Comparison of ENCODE assay signal across 8 cellular contexts in genomic region chr13:52195052-52195837, GRCh38. TPM values are rescaled to one million over a fixed set of nuclear protein-coding genes. Genes with fewer than 3 reads are reported as not detected.
DNase-seq lines count a peak whose midpoint lies in the region; ATAC-seq lines count a peak whose summit lies in the region.

No MANE protein-coding gene starts in this region.

- H3K4me1 Mint-ChIP-seq in naive thymus-derived CD4-positive, alpha-beta T cell, result peaks cover 15 to 35% (median 30%) of the 10 kb centered on the region in 7 donors
- peaks cover 11 to 19% of the 10 kb centered on the region in 2 donors for H3K4me1 Mint-ChIP-seq in stimulated activated naive B cell treated with anti-CD40 and anti-IgM and Interleukin-4, amounts not matched to agents 10 μg/mL and 1 μg/mL and 100 μg/mL, for 72 hours

- H3K27me3 Mint-ChIP-seq in naive thymus-derived CD4-positive, alpha-beta T cell, result peaks cover 0 to 3% (median 0%) of the 10 kb centered on the region in 5 donors
- H3K27me3 Mint-ChIP-seq in stimulated activated naive B cell treated with anti-CD40 and anti-IgM and Interleukin-4, amounts not matched to agents 10 μg/mL and 1 μg/mL and 100 μg/mL, for 72 hours, result no peaks in the 10 kb centered on the region

- POLR2A ChIA-PET in naive thymus-derived CD4-positive, alpha-beta T cell (lab: Charles Lee), result interaction anchor here (0.7 to 3.1 kb wide), 11 partner anchors 35 to 742 kb away, joined by 3 to 15 read pairs (median 4); partner anchors contain the start of genes ALG11, INTS6, NEK3 and SUGT1

- no peaks in the 10 kb centered on the region for H3K36me3 ChIP-seq in MG63
- H3K36me3 ChIP-seq in naive thymus-derived CD4-positive, alpha-beta T cell (ENCODE audit: control insufficient read depth in 2 of 3, insufficient read depth in 3 of 3, low read length in 3 of 3), result peaks cover 0 to 7% (median 0%) of the 10 kb centered on the region in 3 experiments

- peak overlapping the region; percentile 90 to 98 (median 95) for H3K27ac Mint-ChIP-seq in naive thymus-derived CD4-positive, alpha-beta T cell
- peak overlapping the region; percentile 89 for H3K27ac Mint-ChIP-seq in stimulated activated naive B cell treated with anti-CD40 and anti-IgM and Interleukin-4, amounts not matched to agents 10 μg/mL and 1 μg/mL and 100 μg/mL, for 72 hours

- ATAC-seq in GM21576 (IDR thresholded peaks at IDR 0.05; ENCODE audit: unreplicated experiment) (peak; percentile 44), esophagus mucosa (peak; percentile 82)
- ATAC-seq in naive thymus-derived CD4-positive, alpha-beta T cell, result peak; percentile 71
- ATAC-seq in stimulated activated naive B cell treated with anti-CD40 and anti-IgM and Interleukin-4, amounts not matched to agents 10 μg/mL and 1 μg/mL and 100 μg/mL, for 72 hours (replicated peaks), result peak; percentile 69 to 77

- peak; percentile 89 for DNase-seq in DMS53 (lab: John Stamatoyannopoulos, UW)
- no peak for DNase-seq in MG63
- peak; percentile 72 for DNase-seq in activated T-cell treated with anti-CD3 and anti-CD28 coated beads, Interleukin-2, amount 50 U/mL, for 1 hour
- DNase-seq in naive thymus-derived CD4-positive, alpha-beta T cell, result peak; percentile 29 to 54 (median 42)
- DNase-seq in stimulated activated naive B cell treated with anti-CD40 and anti-IgM and Interleukin-4, amounts not matched to agents 10 μg/mL and 1 μg/mL and 100 μg/mL, for 72 hours, result peak; percentile 63
- DNase-seq in NCI-H1436 treated with DMSO at 0.1 percent for 48 hours (lab: John Stamatoyannopoulos, UW), result no peak

- intact Hi-C loops in naive thymus-derived CD4-positive, alpha-beta T cell (cut with micrococcal nuclease), result loop anchor here (1.0 to 10.0 kb wide), 8 partner anchors 42 to 1300 kb away; partner anchors contain the start of genes INTS6 (in 1 of the 2), NEK5 (in 1 of the 2) and SUGT1 (in 1 of the 2)

- H3K9me3 ChIP-seq in MG63, result no peaks in the 10 kb centered on the region
- H3K9me3 ChIP-seq in naive thymus-derived CD4-positive, alpha-beta T cell (ENCODE audit: control insufficient read depth in 2 of 3, low read length in 3 of 3), result no peaks in the 10 kb centered on the region

- CTCF ChIA-PET in naive thymus-derived CD4-positive, alpha-beta T cell (lab: Charles Lee), result interaction anchor here (1.2 kb wide), 1 partner anchor 66 kb away, joined by 3 read pairs; the partner anchor contains the start of gene NEK5

- no peaks in the 10 kb centered on the region for H3K27me3 ChIP-seq in MG63
- H3K27me3 ChIP-seq in naive thymus-derived CD4-positive, alpha-beta T cell (ENCODE audit: control insufficient read depth in 2 of 2, insufficient read depth in 2 of 2, low read length in 2 of 2), result no peaks in the 10 kb centered on the region

- no peaks in the 10 kb centered on the region for H3K4me1 ChIP-seq in naive thymus-derived CD4-positive, alpha-beta T cell (ENCODE audit: control insufficient read depth in 2 of 2, insufficient read depth in 2 of 2, low read length in 2 of 2)

- peak overlapping the region; percentile 85 for H3K4me3 ChIP-seq in MG63
- H3K4me3 ChIP-seq in naive thymus-derived CD4-positive, alpha-beta T cell (ENCODE audit: low read length), result peak overlapping the region; percentile 67

- H3K36me3 Mint-ChIP-seq in naive thymus-derived CD4-positive, alpha-beta T cell, result peaks cover 0 to 2% (median 0%) of the 10 kb centered on the region in 5 donors
- no peaks in the 10 kb centered on the region for H3K36me3 Mint-ChIP-seq in stimulated activated naive B cell treated with anti-CD40 and anti-IgM and Interleukin-4, amounts not matched to agents 10 μg/mL and 1 μg/mL and 100 μg/mL, for 72 hours

- peak overlapping the region; percentile 78 for H3K27ac ChIP-seq in naive thymus-derived CD4-positive, alpha-beta T cell (ENCODE audit: low read depth, low read length)

- peaks cover 0 to 1% (median 0%) of the 10 kb centered on the region in 11 donors for H3K9me3 Mint-ChIP-seq in naive thymus-derived CD4-positive, alpha-beta T cell
- H3K9me3 Mint-ChIP-seq in stimulated activated naive B cell treated with anti-CD40 and anti-IgM and Interleukin-4, amounts not matched to agents 10 μg/mL and 1 μg/mL and 100 μg/mL, for 72 hours, result peaks cover 0 to 2% of the 10 kb centered on the region in 2 donors

- peak overlapping the region; percentile 88 to 99 (median 98) for H3K4me3 Mint-ChIP-seq in naive thymus-derived CD4-positive, alpha-beta T cell
- H3K4me3 Mint-ChIP-seq in stimulated activated naive B cell treated with anti-CD40 and anti-IgM and Interleukin-4, amounts not matched to agents 10 μg/mL and 1 μg/mL and 100 μg/mL, for 72 hours, result peak overlapping the region; percentile 89 to 95

RNA-seq across cellular contexts. Expression of gene NEK3, which starts 35.8 kb away (rescaled TPM):
- total RNA-seq in MG63 (2014; rRNA removed; shearing (Covaris generic); ENCODE audit: low replicate concordance), result 6.7 and 6.9 TPM in 2 replicates
- 4.3 TPM for total RNA-seq in esophagus mucosa
- total RNA-seq in naive thymus-derived CD4-positive, alpha-beta T cell, result 1 to 10 TPM; 4.4 to 7.8 (median 4.5) TPM
- 10 to 100 TPM in 1 of 2 donors, 1 to 10 TPM in 1; 5.0 to 17.5 TPM for polyA plus RNA-seq in naive thymus-derived CD4-positive, alpha-beta T cell

Comparison
In these comparisons a context has a peak if more than half of its experiments do, and no peak if none do; other contexts are left out.
1. DNase-seq: peak in DMS53 (single experiment), activated T-cell treated with anti-CD3 and anti-CD28 coated beads, Interleukin-2, amount 50 U/mL, for 1 hour (single experiment), naive thymus-derived CD4-positive, alpha-beta T cell (9 of 9) and stimulated activated naive B cell treated with anti-CD40 and anti-IgM and Interleukin-4, amounts not matched to agents 10 μg/mL and 1 μg/mL and 100 μg/mL, for 72 hours (single experiment); none in MG63 (single experiment) and NCI-H1436 treated with DMSO at 0.1 percent for 48 hours (single experiment).
2. Peak in every context shown above with its lines, with median percentiles within 50 percentile points of each other: ATAC-seq.